ENCODE assay signal across 16 cellular contexts in the genomic region with DNA sequence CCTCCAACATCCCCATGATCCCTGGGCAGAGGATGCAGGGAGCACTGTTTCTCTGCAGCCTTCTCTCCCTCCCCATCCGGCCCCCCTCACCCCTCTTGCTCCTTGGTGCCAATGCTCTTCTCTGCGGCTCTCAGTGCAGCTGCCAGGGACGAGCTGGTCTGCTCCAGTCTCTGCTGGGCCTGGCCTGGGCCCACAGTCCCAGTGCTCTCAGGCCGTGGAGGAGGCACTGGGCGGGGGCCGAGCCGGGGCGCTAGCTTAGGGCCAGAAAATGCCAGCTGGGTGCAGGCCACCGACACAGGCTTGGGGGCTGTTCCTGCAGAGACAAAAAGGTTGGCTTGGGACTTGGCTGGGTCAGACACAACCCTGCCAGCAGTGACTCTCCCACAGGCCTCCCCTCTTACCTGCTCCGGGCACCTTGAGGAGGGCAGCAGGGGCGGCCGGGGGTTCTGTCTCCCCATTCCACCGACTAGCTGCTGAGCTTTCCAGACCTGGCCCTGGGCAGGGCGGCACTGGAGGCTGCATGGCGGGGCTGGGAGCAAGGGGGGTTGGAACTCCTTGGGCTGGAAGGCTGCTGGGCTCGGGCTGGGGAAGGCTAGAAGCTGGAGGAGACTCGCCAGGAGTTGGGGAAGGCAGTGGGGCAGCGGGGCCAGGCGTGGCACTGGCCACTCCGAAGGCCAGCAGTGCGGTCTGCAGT. TPM values are rescaled to one million over a fixed set of nuclear protein-coding genes. Genes with fewer than 3 reads are reported as not detected.
DNase-seq lines count a peak whose midpoint lies in the region; ATAC-seq and TF ChIP-seq lines count a peak whose summit lies in the region.
"Had no signal": no experiment of that assay in that cellular context is flagged by ENCODE, and none has a peak within 500 bp of the region (broad histone marks: within the 10 kb centered on the region; RNA-seq: fewer than 3 reads in every experiment).

No MANE protein-coding gene starts in this region.

- WGBS in gastroesophageal sphincter (ENCODE audit: low coverage in 1 of 2), 2 donors: no CpG with 5 or more reads among the region's 21 CpGs
- WGBS in suprapubic skin: 51% methylated on average over 13 of the region's 21 CpGs

- H3K4me3 Mint-ChIP-seq in T-cell: no peak overlapping the region
- H3K4me3 Mint-ChIP-seq: natural killer cell treated with Interleukin-12 subunit alpha and Interleukin-12 subunit beta and Interleukin-15 and Interleukin-18, amount 100 ng/mL, for 72 hours had no signal

- H3K27ac ChIP-seq in angular gyrus (ENCODE audit: low read depth, low read length): peak overlapping the region; percentile 91
- peak overlapping the region in 3 of 4 donors; percentile 70 to 74 (median 73) for H3K27ac ChIP-seq in gastroesophageal sphincter
- H3K27ac ChIP-seq in muscle layer of colon (ENCODE audit: low read depth, low read length): peak overlapping the region; percentile 1
- peak overlapping the region; percentile 37 for H3K27ac ChIP-seq in suprapubic skin

- TF ChIP-seq EP300 in gastroesophageal sphincter (IDR thresholded peaks at IDR 0.05) (no peak), suprapubic skin (IDR thresholded peaks at IDR 0.05) (no peak)

- no peak overlapping the region for H3K9ac ChIP-seq in muscle layer of colon (ENCODE audit: low read length)

- TF ChIP-seq POLR2A in gastroesophageal sphincter (IDR thresholded peaks at IDR 0.05): no peak
- TF ChIP-seq POLR2A in suprapubic skin (IDR thresholded peaks at IDR 0.05): no peak

- DNase-seq in suprapubic skin (ENCODE audit: low spot score in 2 of 2): peak in 1 of 2 donors; percentile 64
- DNase-seq in T-cell: no peak
- DNase-seq in NOMO-1 (lab: John Stamatoyannopoulos, UW; ENCODE audit: unreplicated experiment in 2 of 2): no peak
- DNase-seq in stimulated activated CD4-positive, alpha-beta T cell treated with anti-CD3 and anti-CD28 coated beads, Interleukin-4, amount 100 ng/mL, for 4 hours: no peak
- no peak for DNase-seq in foreskin fibroblast
- DNase-seq: activated CD4-positive, CD25-positive, alpha-beta regulatory T cell treated with anti-CD3 and anti-CD28 coated beads, Interleukin-2, amount 50 U/mL, for 72 hours; activated effector memory CD4-positive, alpha-beta T cell treated with anti-CD3 and anti-CD28 coated beads, Interleukin-2, amount 50 U/mL, for 16 hours; DMS 273 treated with DMSO at 0.1 percent for 48 hours; effector CD4-positive, alpha-beta T cell; NCI-H1048; RPMI8226; T-helper 2 cell had no signal

- H3K4me3 ChIP-seq in gastroesophageal sphincter (no peak overlapping the region), muscle layer of colon (ENCODE audit: low read depth in 1 of 2, low read length in 2 of 2) (no peak overlapping the region), suprapubic skin (no peak overlapping the region), foreskin fibroblast (ENCODE audit: low read depth in 1 of 2, low read length in 2 of 2) (no peak overlapping the region)

- H3K4me1 ChIP-seq in gastroesophageal sphincter (peaks cover 0 to 63% (median 9%) of the 10 kb centered on the region in 3 donors), muscle layer of colon (ENCODE audit: insufficient read depth, low read length) (peaks cover 27% of the 10 kb centered on the region), suprapubic skin (peaks cover 6% of the 10 kb centered on the region)

- no peaks in the 10 kb centered on the region for H3K27me3 ChIP-seq in gastroesophageal sphincter
- no peaks in the 10 kb centered on the region for H3K27me3 ChIP-seq in muscle layer of colon (ENCODE audit: control insufficient read depth in 1 of 2, insufficient read depth in 2 of 2, low read length in 2 of 2)
- no peaks in the 10 kb centered on the region for H3K27me3 ChIP-seq in suprapubic skin

- no peaks in the 10 kb centered on the region for H3K9me3 Mint-ChIP-seq in T-cell
- H3K9me3 Mint-ChIP-seq: natural killer cell treated with Interleukin-12 subunit alpha and Interleukin-12 subunit beta and Interleukin-15 and Interleukin-18, amount 100 ng/mL, for 72 hours had no signal

- no peak for TF ChIP-seq CTCF in gastroesophageal sphincter (IDR thresholded peaks at IDR 0.05)
- no peak for TF ChIP-seq CTCF in suprapubic skin (IDR thresholded peaks at IDR 0.05)
- no peak for TF ChIP-seq CTCF in foreskin fibroblast (IDR thresholded peaks at IDR 0.05; ENCODE audit: low read depth, low read length)

- H3K4me1 Mint-ChIP-seq in T-cell: peaks cover 2 to 8% (median 7%) of the 10 kb centered on the region in 3 donors

- POLR2A ChIA-PET in T-cell (lab: Charles Lee): no interaction called here

- H3K36me3 ChIP-seq in gastroesophageal sphincter: peaks cover 0 to 98% of the 10 kb centered on the region in 2 donors
- peaks cover 42% of the 10 kb centered on the region for H3K36me3 ChIP-seq in muscle layer of colon (ENCODE audit: insufficient read depth, low read length)
- H3K36me3 ChIP-seq in suprapubic skin: peaks cover 92% of the 10 kb centered on the region

- peaks cover 10% of the 10 kb centered on the region for H3K36me3 Mint-ChIP-seq in T-cell
- H3K36me3 Mint-ChIP-seq: natural killer cell treated with Interleukin-12 subunit alpha and Interleukin-12 subunit beta and Interleukin-15 and Interleukin-18, amount 100 ng/mL, for 72 hours had no signal

- H3K9me3 ChIP-seq in gastroesophageal sphincter (no peaks in the 10 kb centered on the region), muscle layer of colon (ENCODE audit: low read length) (no peaks in the 10 kb centered on the region), suprapubic skin (no peaks in the 10 kb centered on the region)

- CTCF ChIA-PET in T-cell (lab: Charles Lee): no interaction called here

- ATAC-seq in gastroesophageal sphincter (peak; percentile 24), T-cell (replicated peaks in 1 of 4) (no peak)
- ATAC-seq: natural killer cell treated with Interleukin-12 subunit alpha and Interleukin-12 subunit beta and Interleukin-15 and Interleukin-18, amount 100 ng/mL, for 72 hours had no signal

- no peak overlapping the region for H3K27ac Mint-ChIP-seq in T-cell
- H3K27ac Mint-ChIP-seq: natural killer cell treated with Interleukin-12 subunit alpha and Interleukin-12 subunit beta and Interleukin-15 and Interleukin-18, amount 100 ng/mL, for 72 hours had no signal

- no peaks in the 10 kb centered on the region for H3K27me3 Mint-ChIP-seq in T-cell
- H3K27me3 Mint-ChIP-seq: natural killer cell treated with Interleukin-12 subunit alpha and Interleukin-12 subunit beta and Interleukin-15 and Interleukin-18, amount 100 ng/mL, for 72 hours had no signal

RNA-seq across cellular contexts. Expression of gene CASKIN2, which starts 13.8 kb away (rescaled TPM):
- total RNA-seq in gastroesophageal sphincter (10 to 100 TPM; 13.7 to 46.0 (median 15.6) TPM), suprapubic skin (10 to 100 TPM; 18.7 to 25.1 (median 22.1) TPM), T-cell (under 1 TPM; 0.28 to 0.88 (median 0.85) TPM)

RNA-seq across cellular contexts. Expression of gene TSEN54, which starts 14.8 kb away (rescaled TPM):
- total RNA-seq in gastroesophageal sphincter: 10 to 100 TPM; 15.8 to 26.5 (median 17.1) TPM
- total RNA-seq in suprapubic skin: 10 to 100 TPM; 53.9 to 73.5 (median 62.9) TPM
- total RNA-seq in T-cell: 10 to 100 TPM; 54.9 to 94.7 (median 67.6) TPM

RNA-seq across cellular contexts. Expression of gene LLGL2, which starts 24.0 kb away (rescaled TPM):
- total RNA-seq in gastroesophageal sphincter (1 to 10 TPM; 2.3 to 7.9 (median 5.8) TPM), suprapubic skin (100 to 1,000 TPM in 1 of 4 donors, 10 to 100 TPM in 3; 75.3 to 114 (median 78.4) TPM), T-cell (10 to 100 TPM; 31.2 to 75.7 (median 53.4) TPM)

RNA-seq across cellular contexts. Expression of gene TMEM94, which starts 45.1 kb away (rescaled TPM):
- total RNA-seq in gastroesophageal sphincter: 10 to 100 TPM; 31.0 to 50.3 (median 42.8) TPM
- total RNA-seq in suprapubic skin: 100 to 1,000 TPM in 1 of 4 donors, 10 to 100 TPM in 3; 50.0 to 147 (median 81.7) TPM
- 100 to 1,000 TPM in 3 of 5 donors, 10 to 100 TPM in 2; 78.5 to 125 (median 105) TPM for total RNA-seq in T-cell

Comparison
In these comparisons a context has a peak if more than half of its experiments do, and no peak if none do; other contexts are left out.
1. H3K27ac ChIP-seq: peak in every context shown above with its lines; median percentile 91 in angular gyrus; 73 in gastroesophageal sphincter; 37 in suprapubic skin; 1 in muscle layer of colon.
2. RNA of gene CASKIN2, which starts 13.8 kb away (total RNA-seq): 18.7 to 25.1 TPM in suprapubic skin and 13.7 to 46.0 TPM in gastroesophageal sphincter; 0.28 to 0.88 TPM in T-cell; every median in the first group is over 4 times any median in the second.